ENCODE assay signal across 8 cellular contexts in genomic region chr9:4792572-4793411, GRCh38.
DNase-seq lines count a peak whose midpoint lies in the region; ATAC-seq lines count a peak whose summit lies in the region.

RCL1 (plus strand) TSS chr9:4792944; CDS start chr9:4793092, 148 bp downstream.

- peak within 1 kb of the TSS; percentile 77 for H3K27ac ChIP-seq in cingulate gyrus (ENCODE audit: low read depth, low read length)

- DNase-seq in Ammon's horn (ENCODE audit: low spot score) (peak; percentile 98), GM19238 (ENCODE audit: insufficient read length, low spot score) (peak; percentile 94), NCI-H524 (lab: John Stamatoyannopoulos, UW) (peak; percentile 90 to 94), kidney tubule cell (ENCODE audit: low spot score) (peak; percentile 97)
- DNase-seq in activated CD4-positive, alpha-beta T cell treated with anti-CD3 and anti-CD28 coated beads for 4 hours = peak; percentile 92 to 94
- peak; percentile 87 to 96 (median 92) for DNase-seq in stimulated activated CD4-positive, alpha-beta T cell treated with anti-CD3 and anti-CD28 coated beads, Interleukin-1b, Interleukin-23, amount 100 ng/mL, for 24 hours (ENCODE audit: low read depth in 4 of 4, low spot score in 1 of 4)

- peak; percentile 95 for ATAC-seq in HG03442 (IDR thresholded peaks at IDR 0.05; ENCODE audit: unreplicated experiment)

Comparison
In these comparisons a context has a peak if more than half of its experiments do, and no peak if none do; other contexts are left out.
1. Peak in every context shown above with its lines: DNase-seq, ATAC-seq and H3K27ac ChIP-seq.